Comparison of ENCODE assay signal across 8 cellular contexts in genomic region chr22:23216331-23217170, GRCh38. TPM values are rescaled to one million over a fixed set of nuclear protein-coding genes. Genes with fewer than 3 reads are reported as not detected.
DNase-seq lines count a peak whose midpoint lies in the region; ATAC-seq and TF ChIP-seq lines count a peak whose summit lies in the region.

No MANE protein-coding gene starts in this region.

- H3K27me3 Mint-ChIP-seq in CD8-positive, alpha-beta T cell (ENCODE audit: low read depth) = no peaks in the 10 kb centered on the region
- no peaks in the 10 kb centered on the region for H3K27me3 Mint-ChIP-seq in activated naive CD4-positive, alpha-beta T cell treated with anti-CD3 and anti-CD28 coated beads, Interleukin-2, amount 50 U/mL, for 24 hours

- peak overlapping the region; percentile 14 for H3K4me3 ChIP-seq in CD8-positive, alpha-beta T cell (ENCODE audit: low read depth, low read length)
- no peak overlapping the region for H3K4me3 ChIP-seq in gastrocnemius medialis

- H3K9me3 Mint-ChIP-seq in CD8-positive, alpha-beta T cell = no peaks in the 10 kb centered on the region
- H3K9me3 Mint-ChIP-seq in activated naive CD4-positive, alpha-beta T cell treated with anti-CD3 and anti-CD28 coated beads, Interleukin-2, amount 50 U/mL, for 24 hours = no peaks in the 10 kb centered on the region

- peaks cover 2% of the 10 kb centered on the region for H3K36me3 Mint-ChIP-seq in CD8-positive, alpha-beta T cell
- H3K36me3 Mint-ChIP-seq in activated naive CD4-positive, alpha-beta T cell treated with anti-CD3 and anti-CD28 coated beads, Interleukin-2, amount 50 U/mL, for 24 hours = peaks cover 2% of the 10 kb centered on the region

- H3K27ac ChIP-seq in CD8-positive, alpha-beta T cell (ENCODE audit: low read depth, low read length) = peak overlapping the region; percentile 6
- H3K27ac ChIP-seq in gastrocnemius medialis = peak overlapping the region in 3 of 4 donors; percentile 20 to 54 (median 30)

- intact Hi-C loops in CD8-positive, alpha-beta T cell (cut with DNase I, micrococcal nuclease) = loop anchor here (2.0 to 10.0 kb wide), 3 partner anchors 34 to 48 kb away; partner anchors contain the start of gene BCR (in 1 of the 2)
- intact Hi-C loops in gastrocnemius medialis (cut with DNase I; ENCODE audit: low total_unique reads) = no loop called here

- in situ Hi-C loops in gastrocnemius medialis (cut with MboI; ENCODE audit: low sequenced_read_pairs in 4 of 4) = no loop called here

- H3K9me3 ChIP-seq in CD8-positive, alpha-beta T cell (ENCODE audit: low read length) = no peaks in the 10 kb centered on the region
- no peaks in the 10 kb centered on the region for H3K9me3 ChIP-seq in gastrocnemius medialis

- POLR2A ChIA-PET in CD8-positive, alpha-beta T cell (lab: Charles Lee) = interaction anchor here (0.8 to 1.9 kb wide), 4 partner anchors 10 to 78 kb away, joined by 3 to 11 read pairs (median 3); no protein-coding TSS in a partner anchor

- peaks cover 69% of the 10 kb centered on the region for H3K4me1 ChIP-seq in CD8-positive, alpha-beta T cell (ENCODE audit: insufficient read depth, low read length)
- peaks cover 57 to 63% of the 10 kb centered on the region in 2 donors for H3K4me1 ChIP-seq in gastrocnemius medialis

- no peak for TF ChIP-seq CTCF in CD8-positive, alpha-beta T cell (IDR thresholded peaks at IDR 0.05)
- no peak for TF ChIP-seq CTCF in gastrocnemius medialis (IDR thresholded peaks at IDR 0.05 in 4 of 5, conservative IDR thresholded peaks at IDR 0.05 in 1 of 5)

- peak in 6 of 7 experiments; percentile 25 to 63 (median 46) for DNase-seq in CD8-positive, alpha-beta T cell
- peak; percentile 67 for DNase-seq in SKM-1 (lab: John Stamatoyannopoulos, UW; ENCODE audit: unreplicated experiment)
- no peak for DNase-seq in gastrocnemius medialis
- no peak for DNase-seq in HCEC 1CT
- DNase-seq in AG08396 (ENCODE audit: low spot score) = no peak
- DNase-seq in COLO829 (ENCODE audit: low spot score) = no peak

- no peak for TF ChIP-seq POLR2A in gastrocnemius medialis (IDR thresholded peaks at IDR 0.05)

- peak; percentile 65 for ATAC-seq in CD8-positive, alpha-beta T cell
- no peak for ATAC-seq in gastrocnemius medialis
- no peak for ATAC-seq in HG03520 (IDR thresholded peaks at IDR 0.05; ENCODE audit: unreplicated experiment)

- H3K4me3 Mint-ChIP-seq in CD8-positive, alpha-beta T cell = peak overlapping the region; percentile 75
- peak overlapping the region; percentile 84 for H3K4me3 Mint-ChIP-seq in activated naive CD4-positive, alpha-beta T cell treated with anti-CD3 and anti-CD28 coated beads, Interleukin-2, amount 50 U/mL, for 24 hours

- peak overlapping the region; percentile 86 for H3K27ac Mint-ChIP-seq in CD8-positive, alpha-beta T cell
- peak overlapping the region; percentile 99 for H3K27ac Mint-ChIP-seq in activated naive CD4-positive, alpha-beta T cell treated with anti-CD3 and anti-CD28 coated beads, Interleukin-2, amount 50 U/mL, for 24 hours

- no peaks in the 10 kb centered on the region for H3K36me3 ChIP-seq in CD8-positive, alpha-beta T cell (ENCODE audit: insufficient read depth, low read length)
- no peaks in the 10 kb centered on the region for H3K36me3 ChIP-seq in gastrocnemius medialis

- peaks cover 92% of the 10 kb centered on the region for H3K4me1 Mint-ChIP-seq in CD8-positive, alpha-beta T cell (ENCODE audit: low read depth)
- H3K4me1 Mint-ChIP-seq in activated naive CD4-positive, alpha-beta T cell treated with anti-CD3 and anti-CD28 coated beads, Interleukin-2, amount 50 U/mL, for 24 hours = peaks cover 96% of the 10 kb centered on the region

- CTCF ChIA-PET in CD8-positive, alpha-beta T cell (lab: Charles Lee) = interaction anchor here (1.0 to 1.6 kb wide), 3 partner anchors 29 to 74 kb away, joined by 4 to 5 read pairs (median 4); no protein-coding TSS in a partner anchor

- no peaks in the 10 kb centered on the region for H3K27me3 ChIP-seq in CD8-positive, alpha-beta T cell (ENCODE audit: insufficient read depth, low read length)
- peaks cover 9 to 30% (median 25%) of the 10 kb centered on the region in 3 donors for H3K27me3 ChIP-seq in gastrocnemius medialis

RNA-seq across cellular contexts. Expression of gene BCR, which starts 36.2 kb away (rescaled TPM):
- 10 to 100 TPM; 72.1 to 78.5 TPM for total RNA-seq in CD8-positive, alpha-beta T cell
- 10 to 100 TPM; 10.3 to 13.0 (median 12.4) TPM for total RNA-seq in gastrocnemius medialis

Comparison
In these comparisons a context has a peak if more than half of its experiments do, and no peak if none do; other contexts are left out.
1. DNase-seq: peak in CD8-positive, alpha-beta T cell (6 of 7) and SKM-1 (single experiment); none in gastrocnemius medialis (0 of 2), HCEC 1CT (single experiment), AG08396 (single experiment) and COLO829 (single experiment).
2. RNA of gene BCR, which starts 36.2 kb away (total RNA-seq): 72.1 to 78.5 TPM in CD8-positive, alpha-beta T cell; 10.3 to 13.0 TPM in gastrocnemius medialis; every median in the first group is over 4 times any median in the second.